Comparison of ENCODE assay signal across 10 cellular contexts in the genomic region with DNA sequence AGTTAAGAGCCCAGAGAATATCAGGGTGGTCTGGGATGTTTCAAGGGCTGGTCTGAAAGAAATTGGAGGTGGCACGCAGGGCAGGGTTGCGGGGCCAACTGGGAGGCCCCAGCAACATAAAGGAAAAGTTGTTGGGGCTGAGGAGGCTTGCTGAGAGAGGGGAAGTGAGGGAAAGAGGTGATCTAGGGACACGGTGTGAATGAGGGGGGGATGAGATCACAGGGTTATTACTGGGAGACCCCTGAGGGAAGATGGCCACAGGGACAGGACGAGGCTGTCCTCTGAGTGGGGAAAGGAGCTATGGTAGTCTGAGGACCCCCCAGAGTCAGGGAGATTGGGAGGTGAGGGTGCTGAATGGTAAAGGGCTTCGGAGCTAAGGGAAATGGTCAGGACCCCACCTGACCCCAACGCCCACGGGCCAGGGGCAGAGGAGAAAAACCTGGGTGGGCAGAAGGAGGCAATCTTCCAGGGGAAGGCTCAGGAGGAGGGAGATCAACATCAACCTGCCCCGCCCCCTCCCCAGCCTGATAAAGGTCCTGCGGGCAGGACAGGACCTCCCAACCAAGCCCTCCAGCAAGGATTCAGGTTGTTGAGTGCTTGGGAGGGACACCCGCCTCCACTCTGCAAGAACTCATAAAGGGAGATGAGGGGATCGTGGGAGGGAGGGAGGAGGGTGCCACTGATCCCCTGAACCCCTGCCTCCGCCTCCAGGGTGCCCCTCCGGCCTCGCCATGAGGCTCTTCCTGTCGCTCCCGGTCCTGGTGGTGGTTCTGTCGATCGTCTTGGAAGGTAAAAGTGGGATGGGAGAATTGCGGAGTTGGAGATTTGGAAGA. TPM values are rescaled to one million over a fixed set of nuclear protein-coding genes. Genes with fewer than 3 reads are reported as not detected.
DNase-seq lines count a peak whose midpoint lies in the region; ATAC-seq and TF ChIP-seq lines count a peak whose summit lies in the region.
"Not testable (repeated sequence)": the region's sequence is repeated elsewhere in the genome, so short reads cannot be mapped to it uniquely, and the experiment has no call there.
"Had no signal": no experiment of that assay in that cellular context is flagged by ENCODE, and none has a peak within 500 bp of the region (broad histone marks: within the 10 kb centered on the region; RNA-seq: fewer than 3 reads in every experiment).

No MANE protein-coding gene starts in this region.

- peak overlapping the region; percentile 32 for H3K9ac ChIP-seq in NT2/D1 (ENCODE audit: insufficient read length, low read depth)

- TF ChIP-seq POLR2A in esophagus squamous epithelium (IDR thresholded peaks at IDR 0.05); right lobe of liver (IDR thresholded peaks at IDR 0.05); gastrocnemius medialis (IDR thresholded peaks at IDR 0.05): not testable (repeated sequence)

- H3K4me3 Mint-ChIP-seq in CD8-positive, alpha-beta memory T cell, result peak overlapping the region in 4 of 7 donors; percentile 41 to 57 (median 50)
- H3K4me3 Mint-ChIP-seq in activated T-helper 2 cell treated with anti-CD3 and anti-CD28 coated beads, Interferon-gamma antibody, Interleukin-2, Interleukin-4, amounts not matched to agents 10 μg/mL and 5 μg/mL and 100 μg/mL, durations not matched to agents 14 hours and 24 hours and 36 hours (ENCODE audit: low read depth), result peak overlapping the region; percentile 68

- not testable (repeated sequence) for H3K9me3 ChIP-seq in CD8-positive, alpha-beta memory T cell (ENCODE audit: low read length); NT2/D1 (ENCODE audit: insufficient read depth, low read length); esophagus squamous epithelium; right lobe of liver; gastrocnemius medialis

- H3K27me3 ChIP-seq in CD8-positive, alpha-beta memory T cell (ENCODE audit: insufficient read depth, low read length, poor library complexity, severe bottlenecking), result peaks cover 10% of the 10 kb centered on the region
- H3K27me3 ChIP-seq in NT2/D1 (ENCODE audit: insufficient read depth, insufficient read length); esophagus squamous epithelium; right lobe of liver; gastrocnemius medialis: not testable (repeated sequence)

- POLR2A ChIA-PET in CD8-positive, alpha-beta memory T cell (lab: Charles Lee), result not testable (repeated sequence)

- H3K4me1 ChIP-seq in CD8-positive, alpha-beta memory T cell (ENCODE audit: insufficient read depth, low read length); NT2/D1 (ENCODE audit: insufficient read depth, insufficient read length): not testable (repeated sequence)
- H3K4me1 ChIP-seq in esophagus squamous epithelium (peaks cover 6 to 39% (median 15%) of the 10 kb centered on the region in 3 donors), right lobe of liver (peaks cover 0 to 70% (median 37%) of the 10 kb centered on the region in 4 donors), gastrocnemius medialis (peaks cover 0 to 14% of the 10 kb centered on the region in 2 donors)

- H3K27me3 Mint-ChIP-seq in CD8-positive, alpha-beta memory T cell, result peaks cover 12 to 33% of the 10 kb centered on the region in 2 donors
- H3K27me3 Mint-ChIP-seq in activated T-helper 2 cell treated with anti-CD3 and anti-CD28 coated beads, Interferon-gamma antibody, Interleukin-2, Interleukin-4, amounts not matched to agents 10 μg/mL and 5 μg/mL and 100 μg/mL, durations not matched to agents 14 hours and 24 hours and 36 hours (ENCODE audit: low read depth), result peaks cover 14% of the 10 kb centered on the region

- CTCF ChIA-PET in CD8-positive, alpha-beta memory T cell (lab: Charles Lee), result interaction anchor here (0.6 to 1.4 kb wide), 2 partner anchors 11 to 26 kb away, joined by 3 to 4 read pairs; no protein-coding TSS in a partner anchor

- not testable (repeated sequence) for H3K4me1 Mint-ChIP-seq in CD8-positive, alpha-beta memory T cell; activated T-helper 2 cell treated with anti-CD3 and anti-CD28 coated beads, Interferon-gamma antibody, Interleukin-2, Interleukin-4, amounts not matched to agents 10 μg/mL and 5 μg/mL and 100 μg/mL, durations not matched to agents 14 hours and 24 hours and 36 hours (ENCODE audit: low read depth)

- ATAC-seq in right lobe of liver, result peak; percentile 10 to 25 (median 13)
- ATAC-seq in gastrocnemius medialis, result peak; percentile 28 to 40

- intact Hi-C loops in activated T-helper 2 cell treated with anti-CD3 and anti-CD28 coated beads, Interferon-gamma antibody, Interleukin-2, Interleukin-4, amounts not matched to agents 10 μg/mL and 5 μg/mL and 100 μg/mL, durations not matched to agents 14 hours and 24 hours and 36 hours (cut with micrococcal nuclease); esophagus squamous epithelium (cut with DNase I); right lobe of liver (cut with DNase I); gastrocnemius medialis (cut with DNase I; ENCODE audit: low total_unique reads): not testable (repeated sequence)

- TF ChIP-seq CTCF in esophagus squamous epithelium (IDR thresholded peaks at IDR 0.05); right lobe of liver (IDR thresholded peaks at IDR 0.05); gastrocnemius medialis (IDR thresholded peaks at IDR 0.05 in 4 of 5, conservative IDR thresholded peaks at IDR 0.05 in 1 of 5): not testable (repeated sequence)

- H3K27ac Mint-ChIP-seq in CD8-positive, alpha-beta memory T cell, result not testable (repeated sequence)
- H3K27ac Mint-ChIP-seq in activated T-helper 2 cell treated with anti-CD3 and anti-CD28 coated beads, Interferon-gamma antibody, Interleukin-2, Interleukin-4, amounts not matched to agents 10 μg/mL and 5 μg/mL and 100 μg/mL, durations not matched to agents 14 hours and 24 hours and 36 hours, result peak overlapping the region; percentile 3

- H3K36me3 Mint-ChIP-seq in CD8-positive, alpha-beta memory T cell; activated T-helper 2 cell treated with anti-CD3 and anti-CD28 coated beads, Interferon-gamma antibody, Interleukin-2, Interleukin-4, amounts not matched to agents 10 μg/mL and 5 μg/mL and 100 μg/mL, durations not matched to agents 14 hours and 24 hours and 36 hours (ENCODE audit: low read depth): not testable (repeated sequence)

- DNase-seq in CD8-positive, alpha-beta memory T cell; NT2/D1 (ENCODE audit: low read depth, low spot score); activated T-helper 2 cell treated with anti-CD3 and anti-CD28 coated beads, Interferon-gamma antibody, Interleukin-2, Interleukin-4, amounts not matched to agents 10 μg/mL and 5 μg/mL and 100 μg/mL, durations not matched to agents 14 hours and 24 hours and 36 hours (ENCODE audit: low spot score); esophagus squamous epithelium (lab: John Stamatoyannopoulos, UW); right lobe of liver; gastrocnemius medialis: not testable (repeated sequence)

- not testable (repeated sequence) for H3K36me3 ChIP-seq in CD8-positive, alpha-beta memory T cell (ENCODE audit: insufficient read depth, low read length); NT2/D1 (ENCODE audit: insufficient read depth, insufficient read length, low read length); esophagus squamous epithelium; right lobe of liver; gastrocnemius medialis

- H3K27ac ChIP-seq in CD8-positive, alpha-beta memory T cell (ENCODE audit: low read depth, low read length); gastrocnemius medialis: not testable (repeated sequence)
- peak overlapping the region in 3 of 4 donors; percentile 18 to 58 (median 52) for H3K27ac ChIP-seq in esophagus squamous epithelium
- peak overlapping the region; percentile 26 to 88 (median 85) for H3K27ac ChIP-seq in right lobe of liver

- WGBS in esophagus squamous epithelium, 2 donors, result 52 to 76% methylated on average over 8 to 13 of the region's 19 CpGs
- 22% methylated on average over 13 of the region's 19 CpGs for WGBS in right lobe of liver (ENCODE audit: insufficient coverage, low coverage, low lambda C conversion rate, missing lambda C conversion rate)

- not testable (repeated sequence) for H3K9me3 Mint-ChIP-seq in CD8-positive, alpha-beta memory T cell; activated T-helper 2 cell treated with anti-CD3 and anti-CD28 coated beads, Interferon-gamma antibody, Interleukin-2, Interleukin-4, amounts not matched to agents 10 μg/mL and 5 μg/mL and 100 μg/mL, durations not matched to agents 14 hours and 24 hours and 36 hours

- not testable (repeated sequence) for H3K4me3 ChIP-seq in CD8-positive, alpha-beta memory T cell (ENCODE audit: low read length)
- H3K4me3 ChIP-seq in NT2/D1 (ENCODE audit: insufficient read length, low read depth) (peak overlapping the region; percentile 24), esophagus squamous epithelium (peak overlapping the region in 2 of 4 donors; percentile 26 to 50), right lobe of liver (peak overlapping the region; percentile 25 to 43 (median 30)), gastrocnemius medialis (peak overlapping the region; percentile 21 to 46 (median 30))

- in situ Hi-C loops in gastrocnemius medialis (cut with MboI; ENCODE audit: low sequenced_read_pairs in 4 of 4), result not testable (repeated sequence)

RNA-seq across cellular contexts. Expression of gene APOC1, which starts 12.1 kb away (rescaled TPM):
- 1 to 10 TPM; 4.6 to 5.7 TPM for total RNA-seq in CD8-positive, alpha-beta memory T cell
- polyA plus RNA-seq in CD8-positive, alpha-beta memory T cell, result not detected
- total RNA-seq in activated T-helper 2 cell treated with anti-CD3 and anti-CD28 coated beads, Interferon-gamma antibody, Interleukin-2, Interleukin-4, amounts not matched to agents 10 μg/mL and 5 μg/mL and 100 μg/mL, durations not matched to agents 14 hours and 24 hours and 36 hours, result 3.1 and 6.4 TPM in 2 replicates
- 1 to 10 TPM; 1.4 to 7.5 (median 4.1) TPM for total RNA-seq in esophagus squamous epithelium
- total RNA-seq in right lobe of liver, result 1,000 to 10,000 TPM; 4,903 to 7,393 (median 5,741) TPM
- total RNA-seq in gastrocnemius medialis, result 10 to 100 TPM in 1 of 4 donors, 1 to 10 TPM in 3; 1.1 to 18.7 (median 7.9) TPM

RNA-seq across cellular contexts. Expression of gene APOC4, which starts 15.6 kb away (rescaled TPM):
- total RNA-seq in CD8-positive, alpha-beta memory T cell, result not detected
- polyA plus RNA-seq in CD8-positive, alpha-beta memory T cell, result not detected
- total RNA-seq in activated T-helper 2 cell treated with anti-CD3 and anti-CD28 coated beads, Interferon-gamma antibody, Interleukin-2, Interleukin-4, amounts not matched to agents 10 μg/mL and 5 μg/mL and 100 μg/mL, durations not matched to agents 14 hours and 24 hours and 36 hours, result not detected in 2 replicates
- total RNA-seq in esophagus squamous epithelium (not detected), right lobe of liver (100 to 1,000 TPM in 5 of 6 experiments, 10 to 100 TPM in 1; 55.6 to 462 (median 203) TPM), gastrocnemius medialis (not detected)
- total RNA-seq: activated CD4-positive, alpha-beta memory T cell treated with anti-CD3 and anti-CD28 coated beads for 36 hours; fibroblast of villous mesenchyme; kidney epithelial cell; omental fat pad had no signal

RNA-seq across cellular contexts. Expression of gene APOC2, which starts 19.4 kb away (rescaled TPM):
- total RNA-seq in CD8-positive, alpha-beta memory T cell, result not detected
- not detected for polyA plus RNA-seq in CD8-positive, alpha-beta memory T cell
- not detected in 2 replicates for total RNA-seq in activated T-helper 2 cell treated with anti-CD3 and anti-CD28 coated beads, Interferon-gamma antibody, Interleukin-2, Interleukin-4, amounts not matched to agents 10 μg/mL and 5 μg/mL and 100 μg/mL, durations not matched to agents 14 hours and 24 hours and 36 hours
- total RNA-seq in esophagus squamous epithelium (1 to 10 TPM in 1 of 4 donors, not detected in 3; 1.6 TPM), right lobe of liver (1,000 to 10,000 TPM; 1,740 to 7,868 (median 2,043) TPM), gastrocnemius medialis (10 to 100 TPM in 1 of 4 donors, 1 to 10 TPM in 1, not detected in 2; 8.9 to 24.0 TPM)
- total RNA-seq: activated CD4-positive, alpha-beta memory T cell treated with anti-CD3 and anti-CD28 coated beads for 36 hours; fibroblast of villous mesenchyme; kidney epithelial cell had no signal

RNA-seq across cellular contexts. Expression of gene APOE, which starts 20.9 kb away (rescaled TPM):
- 1 to 10 TPM; 4.5 TPM for total RNA-seq in CD8-positive, alpha-beta memory T cell
- not detected for polyA plus RNA-seq in CD8-positive, alpha-beta memory T cell
- total RNA-seq in activated T-helper 2 cell treated with anti-CD3 and anti-CD28 coated beads, Interferon-gamma antibody, Interleukin-2, Interleukin-4, amounts not matched to agents 10 μg/mL and 5 μg/mL and 100 μg/mL, durations not matched to agents 14 hours and 24 hours and 36 hours, result 0.94 TPM in 2 replicates
- total RNA-seq in esophagus squamous epithelium (100 to 1,000 TPM in 1 of 4 donors, 10 to 100 TPM in 1, 1 to 10 TPM in 2; 5.7 to 141 (median 20.7) TPM), right lobe of liver (1,000 to 10,000 TPM; 3,480 to 8,780 (median 4,667) TPM), gastrocnemius medialis (10 to 100 TPM; 18.9 to 36.5 (median 29.1) TPM)

RNA-seq across cellular contexts. Expression of gene CLPTM1, which starts 28.7 kb away (rescaled TPM):
- 10 to 100 TPM; 78.6 to 82.5 TPM for total RNA-seq in CD8-positive, alpha-beta memory T cell
- polyA plus RNA-seq in CD8-positive, alpha-beta memory T cell, result 27.5 TPM
- total RNA-seq in activated T-helper 2 cell treated with anti-CD3 and anti-CD28 coated beads, Interferon-gamma antibody, Interleukin-2, Interleukin-4, amounts not matched to agents 10 μg/mL and 5 μg/mL and 100 μg/mL, durations not matched to agents 14 hours and 24 hours and 36 hours, result 68.7 and 72.7 TPM in 2 replicates
- total RNA-seq in esophagus squamous epithelium (10 to 100 TPM; 44.2 to 76.9 (median 56.3) TPM), right lobe of liver (10 to 100 TPM; 78.7 to 90.6 (median 83.9) TPM), gastrocnemius medialis (100 to 1,000 TPM in 1 of 4 donors, 10 to 100 TPM in 3; 61.3 to 116 (median 89.4) TPM)

Comparison
In these comparisons a context has a peak if more than half of its experiments do, and no peak if none do; other contexts are left out.
1. RNA of gene APOC1, which starts 12.1 kb away (total RNA-seq): 4,903 to 7,393 TPM in right lobe of liver; 1.1 to 18.7 TPM in gastrocnemius medialis, 1.4 to 7.5 TPM in esophagus squamous epithelium, 4.6 to 5.7 TPM in CD8-positive, alpha-beta memory T cell and 3.1 to 6.4 TPM in activated T-helper 2 cell treated with anti-CD3 and anti-CD28 coated beads, Interferon-gamma antibody, Interleukin-2, Interleukin-4, amounts not matched to agents 10 μg/mL and 5 μg/mL and 100 μg/mL, durations not matched to agents 14 hours and 24 hours and 36 hours; every median in the first group is over 100 times any median in the second.
2. RNA of gene APOC4, which starts 15.6 kb away (total RNA-seq): 55.6 to 462 TPM in right lobe of liver; not detected in CD8-positive, alpha-beta memory T cell, not detected in activated T-helper 2 cell treated with anti-CD3 and anti-CD28 coated beads, Interferon-gamma antibody, Interleukin-2, Interleukin-4, amounts not matched to agents 10 μg/mL and 5 μg/mL and 100 μg/mL, durations not matched to agents 14 hours and 24 hours and 36 hours, not detected in esophagus squamous epithelium and not detected in gastrocnemius medialis; every median in the first group is over 10 times any median in the second.
3. RNA of gene APOC2, which starts 19.4 kb away (total RNA-seq): 1,740 to 7,868 TPM in right lobe of liver; 8.9 to 24.0 TPM in gastrocnemius medialis, not detected in CD8-positive, alpha-beta memory T cell, not detected in activated T-helper 2 cell treated with anti-CD3 and anti-CD28 coated beads, Interferon-gamma antibody, Interleukin-2, Interleukin-4, amounts not matched to agents 10 μg/mL and 5 μg/mL and 100 μg/mL, durations not matched to agents 14 hours and 24 hours and 36 hours and 1.6 TPM in esophagus squamous epithelium; every median in the first group is over 10 times any median in the second.